Comparison of ENCODE assay signal across 1 cellular context in the genomic region with DNA sequence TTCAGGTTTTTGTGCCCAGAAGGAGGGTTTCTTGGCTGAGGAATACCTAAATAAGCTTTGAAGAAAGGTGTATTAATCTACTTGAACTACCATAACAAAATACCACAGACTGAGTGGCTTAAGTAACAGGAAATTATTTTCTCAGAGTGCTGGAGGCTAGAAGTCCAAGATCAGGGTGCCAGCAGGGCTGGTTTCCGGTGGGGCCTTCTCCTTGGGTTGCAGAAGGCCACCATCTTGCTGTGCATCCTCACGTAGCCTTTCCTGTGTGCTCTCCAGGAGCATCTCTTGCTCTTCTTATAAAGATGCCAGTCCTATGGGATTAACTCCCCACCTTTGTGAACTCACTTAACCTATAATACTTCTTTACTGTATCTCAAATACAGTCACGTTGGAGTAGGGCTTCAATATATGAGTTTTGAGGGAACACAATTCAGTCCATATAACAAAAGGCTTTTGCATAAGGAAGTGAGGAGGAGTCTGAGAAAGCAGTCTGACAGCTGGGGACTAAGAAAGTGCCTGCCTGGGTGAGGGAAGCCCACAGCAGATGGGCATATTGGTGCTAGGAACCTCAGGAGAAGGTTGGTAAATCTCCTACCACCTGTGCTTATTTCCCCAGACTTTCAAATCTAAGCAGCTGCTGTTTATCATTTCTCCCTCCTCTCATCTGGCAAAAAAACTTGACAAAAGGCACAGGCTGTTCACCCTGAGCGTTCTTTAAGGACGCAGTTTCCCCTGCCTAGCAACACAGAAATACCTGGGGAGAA.
TF ChIP-seq lines count a peak whose summit lies in the region.

No MANE protein-coding gene starts in this region.

TF ChIP-seq in IMR-90, 13 proteins besides CTCF, POLR2A, EP300 and RAD21:
- TF ChIP-seq NFE2L2 (IDR thresholded peaks at IDR 0.05; ENCODE audit: low read depth, low read length) (no peak), SMC3 (IDR thresholded peaks at IDR 0.05; ENCODE audit: low read depth, low read length) (no peak), CHD1 (IDR thresholded peaks at IDR 0.05; ENCODE audit: low read depth, low read length) (no peak), MAFK (IDR thresholded peaks at IDR 0.05; ENCODE audit: low read depth, low read length) (no peak), MAZ (IDR thresholded peaks at IDR 0.05; ENCODE audit: borderline replicate concordance, low read depth, low read length) (no peak), FOS (IDR thresholded peaks at IDR 0.05; ENCODE audit: low read depth, low read length) (no peak), RCOR1 (IDR thresholded peaks at IDR 0.05; ENCODE audit: insufficient replicate concordance, low read length) (no peak), CEBPB (IDR thresholded peaks at IDR 0.05; ENCODE audit: low read depth, low read length) (no peak), MXI1 (IDR thresholded peaks at IDR 0.05; ENCODE audit: borderline replicate concordance, low read depth, low read length) (no peak), RFX5 (IDR thresholded peaks at IDR 0.05; ENCODE audit: low read depth, low read length) (no peak), BHLHE40 (IDR thresholded peaks at IDR 0.05; ENCODE audit: low read depth, low read length) (no peak)
- TF ChIP-seq, protein P1, sequence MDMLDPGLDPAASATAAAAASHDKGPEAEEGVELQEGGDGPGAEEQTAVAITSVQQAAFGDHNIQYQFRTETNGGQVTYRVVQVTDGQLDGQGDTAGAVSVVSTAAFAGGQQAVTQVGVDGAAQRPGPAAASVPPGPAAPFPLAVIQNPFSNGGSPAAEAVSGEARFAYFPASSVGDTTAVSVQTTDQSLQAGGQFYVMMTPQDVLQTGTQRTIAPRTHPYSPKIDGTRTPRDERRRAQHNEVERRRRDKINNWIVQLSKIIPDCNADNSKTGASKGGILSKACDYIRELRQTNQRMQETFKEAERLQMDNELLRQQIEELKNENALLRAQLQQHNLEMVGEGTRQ (IDR thresholded peaks at IDR 0.05; ENCODE audit: low read depth, low read length): no peak
- TF ChIP-seq, protein P2, sequence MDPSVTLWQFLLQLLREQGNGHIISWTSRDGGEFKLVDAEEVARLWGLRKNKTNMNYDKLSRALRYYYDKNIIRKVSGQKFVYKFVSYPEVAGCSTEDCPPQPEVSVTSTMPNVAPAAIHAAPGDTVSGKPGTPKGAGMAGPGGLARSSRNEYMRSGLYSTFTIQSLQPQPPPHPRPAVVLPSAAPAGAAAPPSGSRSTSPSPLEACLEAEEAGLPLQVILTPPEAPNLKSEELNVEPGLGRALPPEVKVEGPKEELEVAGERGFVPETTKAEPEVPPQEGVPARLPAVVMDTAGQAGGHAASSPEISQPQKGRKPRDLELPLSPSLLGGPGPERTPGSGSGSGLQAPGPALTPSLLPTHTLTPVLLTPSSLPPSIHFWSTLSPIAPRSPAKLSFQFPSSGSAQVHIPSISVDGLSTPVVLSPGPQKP (IDR thresholded peaks at IDR 0.05; ENCODE audit: borderline replicate concordance, low read depth, low read length): no peak
